In genomic region chr3:64454179-64454578, GRCh38 we compare ENCODE assay signal across 1 cellular context.
TF ChIP-seq lines count a peak whose summit lies in the region.

No MANE protein-coding gene starts in this region.

TF ChIP-seq in GM23338, 12 proteins besides CTCF, POLR2A, EP300 and RAD21 (continued from another document):
- TF ChIP-seq REST (IDR thresholded peaks at IDR 0.05; ENCODE audit: unreplicated experiment): no peak
- TF ChIP-seq ETS1 (IDR thresholded peaks at IDR 0.05): no peak
- no peak for TF ChIP-seq EZH2phosphoT487 (IDR thresholded peaks at IDR 0.05; ENCODE audit: unreplicated experiment)
- no peak for TF ChIP-seq NANOG (IDR thresholded peaks at IDR 0.05; ENCODE audit: borderline replicate concordance)
- no peak for TF ChIP-seq JUNB (IDR thresholded peaks at IDR 0.05; ENCODE audit: unreplicated experiment)
TF ChIP-seq in GM23338: peak in this region for 0.
